In genomic region chr9:121519688-121520087, GRCh38 we compare ENCODE assay signal across 6 cellular contexts. TPM values are rescaled to one million over a fixed set of nuclear protein-coding genes. Genes with fewer than 3 reads are reported as not detected.
"Had no signal": no experiment of that assay in that cellular context is flagged by ENCODE, and none has a peak within 500 bp of the region (broad histone marks: within the 10 kb centered on the region; RNA-seq: fewer than 3 reads in every experiment).

No MANE protein-coding gene starts in this region.

RNA-seq across cellular contexts. Expression of gene GGTA1, which starts 20.0 kb away (rescaled TPM):
- total RNA-seq: kidney epithelial cell, mammary epithelial cell, mesothelial cell of epicardium, myocyte had no signal
- polyA plus RNA-seq: keratinocyte; mammary epithelial cell; naive thymus-derived CD4-positive, alpha-beta T cell had no signal
